2 cellular contexts compared by ENCODE assay signal in genomic region chr5:173736374-173736773, GRCh38.
TF ChIP-seq lines count a peak whose summit lies in the region.

No MANE protein-coding gene starts in this region.

TF ChIP-seq in SK-N-SH treated with all-trans-retinoic acid at 6 μM for 48 hours, 23 proteins besides CTCF, POLR2A, EP300 and RAD21:
- TF ChIP-seq TSHZ2 (CRISPR knock-in tag; IDR thresholded peaks at IDR 0.05) (no peak), ZFP3 (CRISPR knock-in tag; IDR thresholded peaks at IDR 0.05) (peak; percentile 96)
TF ChIP-seq in SK-N-SH treated with all-trans-retinoic acid at 6 μM for 48 hours: peak in this region for 1.

TF ChIP-seq in WTC11, 78 proteins besides CTCF, POLR2A, EP300 and RAD21 (continued from another document):
- no peak for TF ChIP-seq ARID4B (CRISPR knock-in tag; IDR thresholded peaks at IDR 0.05; ENCODE audit: borderline replicate concordance)
